ENCODE assay signal across 1 cellular context in genomic region chr12:76259660-76260389, GRCh38.
TF ChIP-seq lines count a peak whose summit lies in the region.

No MANE protein-coding gene starts in this region.

TF ChIP-seq in GM23338, 12 proteins besides CTCF, POLR2A, EP300 and RAD21 (continued from another document):
- TF ChIP-seq ZNF462 (CRISPR knock-in tag; IDR thresholded peaks at IDR 0.05), result no peak
- TF ChIP-seq POLR2AphosphoS5 (IDR thresholded peaks at IDR 0.05; ENCODE audit: low read depth), result no peak
- no peak for TF ChIP-seq STAT1 (IDR thresholded peaks at IDR 0.05; ENCODE audit: unreplicated experiment)
- TF ChIP-seq EZH2phosphoT487 (IDR thresholded peaks at IDR 0.05; ENCODE audit: unreplicated experiment), result no peak
- no peak for TF ChIP-seq ZNF114 (CRISPR knock-in tag; IDR thresholded peaks at IDR 0.05)
- no peak for TF ChIP-seq REST (IDR thresholded peaks at IDR 0.05; ENCODE audit: unreplicated experiment)
- no peak for TF ChIP-seq EZH2 (IDR thresholded peaks at IDR 0.05; ENCODE audit: low read depth, unreplicated experiment)
- no peak for TF ChIP-seq NANOG (IDR thresholded peaks at IDR 0.05; ENCODE audit: borderline replicate concordance)
TF ChIP-seq in GM23338: peak in this region for 0.
